ENCODE assay signal across 1 cellular context in the genomic region with DNA sequence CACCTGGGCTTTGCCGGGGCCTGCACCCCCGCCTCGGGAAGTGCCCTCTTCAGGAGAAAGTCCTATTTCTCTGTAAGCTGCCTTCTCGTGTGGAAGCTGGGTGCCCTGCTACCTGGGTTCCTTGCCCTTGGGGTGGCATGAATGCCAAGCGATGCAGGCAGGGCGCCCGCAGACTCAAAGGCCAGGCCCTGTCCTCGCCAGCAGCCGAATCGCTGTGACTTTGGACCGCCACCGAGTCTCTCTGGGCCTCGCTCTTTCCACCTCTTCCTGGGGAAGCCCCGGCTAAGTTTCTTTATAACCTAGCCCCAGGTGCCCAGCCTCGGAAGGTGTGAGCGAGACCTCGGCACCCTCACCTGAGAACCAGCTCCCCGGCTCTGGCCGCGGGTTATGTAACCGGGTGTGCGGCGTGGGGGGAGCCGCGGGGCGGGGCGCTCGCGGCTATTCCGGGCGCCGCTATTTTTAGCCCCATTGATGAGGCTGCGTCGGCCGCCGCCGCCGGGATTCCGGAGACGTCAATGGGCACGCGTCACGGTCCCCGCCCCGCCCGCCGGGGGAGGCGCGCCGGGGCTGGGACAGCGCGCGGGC.
TF ChIP-seq lines count a peak whose summit lies in the region.

No MANE protein-coding gene starts in this region.

TF ChIP-seq in IMR-90, 13 proteins besides CTCF, POLR2A, EP300 and RAD21:
- TF ChIP-seq RCOR1 (IDR thresholded peaks at IDR 0.05; ENCODE audit: insufficient replicate concordance, low read length) (no peak), MAZ (IDR thresholded peaks at IDR 0.05; ENCODE audit: borderline replicate concordance, low read depth, low read length) (peak; percentile 94), CEBPB (IDR thresholded peaks at IDR 0.05; ENCODE audit: low read depth, low read length) (peak; percentile 68), BHLHE40 (IDR thresholded peaks at IDR 0.05; ENCODE audit: low read depth, low read length) (peak; percentile 69)
